ENCODE assay signal across 19 cellular contexts in the genomic region with DNA sequence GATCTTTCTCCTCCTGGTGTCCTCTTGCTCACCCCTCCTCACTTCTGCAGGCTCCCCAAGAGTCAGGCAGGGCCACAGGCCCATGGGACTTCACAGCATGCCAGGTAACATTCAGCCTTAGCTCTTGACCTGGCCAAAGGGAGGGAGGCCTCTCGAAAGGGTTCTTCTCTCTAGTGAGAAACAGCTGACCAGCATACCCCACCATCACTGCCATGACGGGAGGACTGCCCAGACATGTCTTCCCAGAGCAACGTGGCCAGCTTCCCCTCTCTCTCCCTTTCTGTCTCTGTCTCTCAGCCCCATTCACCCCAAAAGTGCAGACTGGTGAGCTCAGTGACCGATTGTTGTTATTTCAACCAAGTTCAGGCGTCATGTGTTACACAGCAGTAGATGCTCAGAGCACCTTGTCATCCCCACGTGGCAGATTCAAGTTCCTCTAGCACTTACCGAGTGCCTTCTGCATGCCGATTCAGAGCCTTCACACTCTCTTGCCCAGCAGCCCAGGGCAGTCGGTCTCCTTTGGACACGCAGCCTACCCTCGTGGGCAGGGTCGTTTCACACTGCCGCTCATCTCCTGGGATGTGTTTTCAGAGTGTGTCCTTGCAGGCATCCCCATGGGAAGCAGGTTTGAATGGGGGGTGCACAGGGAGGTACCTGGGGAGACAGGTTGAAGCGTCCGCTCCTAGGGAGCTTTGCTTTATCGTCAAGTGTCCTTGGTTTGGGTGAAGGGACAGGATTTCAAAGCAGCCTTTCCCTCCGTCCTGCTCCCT.
"Had no signal": no experiment of that assay in that cellular context is flagged by ENCODE, and none has a peak within 500 bp of the region (broad histone marks: within the 10 kb centered on the region; RNA-seq: fewer than 3 reads in every experiment).

No MANE protein-coding gene starts in this region.

- H3K4me3 ChIP-seq: gastroesophageal sphincter, heart left ventricle, tibial nerve, vagina had no signal

- H3K27ac ChIP-seq: gastroesophageal sphincter, heart left ventricle, neutrophil, parathyroid adenoma, tibial nerve, vagina had no signal

- ATAC-seq: activated CD4-positive, CD25-positive, alpha-beta regulatory T cell treated with anti-CD3 and anti-CD28 coated beads, Interleukin-2, amount 50 U/mL, for 24 hours; esophagus mucosa; gastroesophageal sphincter; heart left ventricle; naive thymus-derived CD4-positive, alpha-beta T cell had no signal

- H3K9me3 Mint-ChIP-seq: T-helper 1 cell treated with Interleukin-12 subunit alpha and Interleukin-12 subunit beta and Interleukin-4 antibody, amounts not matched to agents 30 μg/mL and 1 μg/mL, for 36 hours had no signal

- H3K27me3 ChIP-seq: gastroesophageal sphincter, tibial nerve, vagina had no signal

- DNase-seq: activated CD4-positive, alpha-beta T cell treated with anti-CD3 and anti-CD28 coated beads, Interleukin-2, amount 50 U/mL, for 48 hours; activated naive CD4-positive, alpha-beta T cell; cortex of kidney; effector CD8-positive, alpha-beta T cell; kidney glomerular epithelial cell; mesenchymal stem cell; naive thymus-derived CD4-positive, alpha-beta T cell; stimulated activated CD4-positive, alpha-beta T cell treated with anti-CD3 and anti-CD28 coated beads, Interleukin-12 subunit alpha, Interleukin-12 subunit beta, amount 100 ng/mL, for 4 hours; stimulated activated CD4-positive, alpha-beta T cell treated with anti-CD3 and anti-CD28 coated beads, Interleukin-1b, Interleukin-23, amount 100 ng/mL, for 48 hours; stimulated activated naive CD4-positive, alpha-beta T cell treated with Interleukin-2 at 50 U/mL for 16 hours had no signal

- H3K9me3 ChIP-seq: neutrophil, vagina had no signal

- H3K27me3 Mint-ChIP-seq: naive thymus-derived CD4-positive, alpha-beta T cell had no signal

- H3K36me3 ChIP-seq: gastroesophageal sphincter, heart left ventricle, neutrophil, tibial nerve, vagina had no signal

- H3K4me1 ChIP-seq: heart left ventricle, tibial nerve, vagina had no signal

- H3K36me3 Mint-ChIP-seq: naive thymus-derived CD4-positive, alpha-beta T cell had no signal

- H3K27ac Mint-ChIP-seq: naive thymus-derived CD4-positive, alpha-beta T cell; T-helper 1 cell treated with Interleukin-12 subunit alpha and Interleukin-12 subunit beta and Interleukin-4 antibody, amounts not matched to agents 30 μg/mL and 1 μg/mL, for 36 hours had no signal

- H3K4me3 Mint-ChIP-seq: naive thymus-derived CD4-positive, alpha-beta T cell; T-helper 1 cell treated with Interleukin-12 subunit alpha and Interleukin-12 subunit beta and Interleukin-4 antibody, amounts not matched to agents 30 μg/mL and 1 μg/mL, for 36 hours had no signal

- H3K4me1 Mint-ChIP-seq: naive thymus-derived CD4-positive, alpha-beta T cell had no signal
